Comparison of ENCODE assay signal across 20 cellular contexts in genomic region chr1:116585886-116586285, GRCh38. TPM values are rescaled to one million over a fixed set of nuclear protein-coding genes. Genes with fewer than 3 reads are reported as not detected.
DNase-seq lines count a peak whose midpoint lies in the region; ATAC-seq and TF ChIP-seq lines count a peak whose summit lies in the region.
"Had no signal": no experiment of that assay in that cellular context is flagged by ENCODE, and none has a peak within 500 bp of the region (broad histone marks: within the 10 kb centered on the region; RNA-seq: fewer than 3 reads in every experiment).

No MANE protein-coding gene starts in this region.

- H3K36me3 Mint-ChIP-seq in activated CD8-positive, alpha-beta T cell treated with anti-CD3 and anti-CD28 coated beads for 36 hours (ENCODE audit: low read depth), result no peaks in the 10 kb centered on the region
- no peaks in the 10 kb centered on the region for H3K36me3 Mint-ChIP-seq in activated CD8-positive, alpha-beta T cell treated with anti-CD3 and anti-CD28 coated beads, Interleukin-2, amount 10 ng/mL, durations not matched to agents 7 days and 5 days (ENCODE audit: low read depth)
- no peaks in the 10 kb centered on the region for H3K36me3 Mint-ChIP-seq in dendritic cell treated with granulocyte-macrophage colony-stimulating factor and Interleukin-4, amounts not matched to agents 40 ng/mL and 50 ng/mL, for 4 days (ENCODE audit: low read depth)
- peaks cover 35 to 63% of the 10 kb centered on the region in 2 donors for H3K36me3 Mint-ChIP-seq in stimulated activated naive B cell treated with anti-CD40 and anti-IgM and Interleukin-4, amounts not matched to agents 10 μg/mL and 1 μg/mL and 100 μg/mL, for 72 hours
- no peaks in the 10 kb centered on the region for H3K36me3 Mint-ChIP-seq in activated CD4-positive, alpha-beta memory T cell treated with anti-CD3 and anti-CD28 coated beads for 36 hours
- H3K36me3 Mint-ChIP-seq: CD4-positive, alpha-beta memory T cell had no signal

- no peaks in the 10 kb centered on the region for H3K9me3 Mint-ChIP-seq in activated CD8-positive, alpha-beta T cell treated with anti-CD3 and anti-CD28 coated beads for 36 hours
- no peaks in the 10 kb centered on the region for H3K9me3 Mint-ChIP-seq in activated CD8-positive, alpha-beta T cell treated with anti-CD3 and anti-CD28 coated beads, Interleukin-2, amount 10 ng/mL, durations not matched to agents 7 days and 5 days (ENCODE audit: insufficient read depth)
- H3K9me3 Mint-ChIP-seq in dendritic cell treated with granulocyte-macrophage colony-stimulating factor and Interleukin-4, amounts not matched to agents 40 ng/mL and 50 ng/mL, for 4 days, result no peaks in the 10 kb centered on the region
- H3K9me3 Mint-ChIP-seq in stimulated activated naive B cell treated with anti-CD40 and anti-IgM and Interleukin-4, amounts not matched to agents 10 μg/mL and 1 μg/mL and 100 μg/mL, for 72 hours, result no peaks in the 10 kb centered on the region
- no peaks in the 10 kb centered on the region for H3K9me3 Mint-ChIP-seq in activated CD4-positive, alpha-beta memory T cell treated with anti-CD3 and anti-CD28 coated beads for 36 hours
- H3K9me3 Mint-ChIP-seq: CD4-positive, alpha-beta memory T cell had no signal

- no peak overlapping the region for H3K4me3 Mint-ChIP-seq in activated CD8-positive, alpha-beta T cell treated with anti-CD3 and anti-CD28 coated beads for 36 hours
- H3K4me3 Mint-ChIP-seq in activated CD8-positive, alpha-beta T cell treated with anti-CD3 and anti-CD28 coated beads, Interleukin-2, amount 10 ng/mL, durations not matched to agents 7 days and 5 days, result no peak overlapping the region
- H3K4me3 Mint-ChIP-seq in dendritic cell treated with granulocyte-macrophage colony-stimulating factor and Interleukin-4, amounts not matched to agents 40 ng/mL and 50 ng/mL, for 4 days, result no peak overlapping the region
- H3K4me3 Mint-ChIP-seq in stimulated activated naive B cell treated with anti-CD40 and anti-IgM and Interleukin-4, amounts not matched to agents 10 μg/mL and 1 μg/mL and 100 μg/mL, for 72 hours, result peak overlapping the region in 1 of 2 donors; percentile 26
- no peak overlapping the region for H3K4me3 Mint-ChIP-seq in activated CD4-positive, alpha-beta memory T cell treated with anti-CD3 and anti-CD28 coated beads for 36 hours
- H3K4me3 Mint-ChIP-seq: CD4-positive, alpha-beta memory T cell had no signal

- intact Hi-C loops in activated CD8-positive, alpha-beta T cell treated with anti-CD3 and anti-CD28 coated beads for 36 hours (cut with micrococcal nuclease), result no loop called here
- intact Hi-C loops in dendritic cell treated with granulocyte-macrophage colony-stimulating factor and Interleukin-4, amounts not matched to agents 40 ng/mL and 50 ng/mL, for 4 days (cut with micrococcal nuclease), result no loop called here
- intact Hi-C loops in activated CD4-positive, alpha-beta memory T cell treated with anti-CD3 and anti-CD28 coated beads for 36 hours (cut with micrococcal nuclease), result no loop called here

- POLR2A ChIA-PET in activated CD8-positive, alpha-beta T cell treated with anti-CD3 and anti-CD28 coated beads for 36 hours (lab: Charles Lee), result no interaction called here
- POLR2A ChIA-PET in activated CD8-positive, alpha-beta T cell treated with anti-CD3 and anti-CD28 coated beads, Interleukin-2, amount 10 ng/mL, durations not matched to agents 7 days and 5 days (lab: Charles Lee), result no interaction called here
- POLR2A ChIA-PET in activated CD4-positive, alpha-beta memory T cell treated with anti-CD3 and anti-CD28 coated beads for 36 hours (lab: Charles Lee), result no interaction called here

- peaks cover 7% of the 10 kb centered on the region for H3K4me1 Mint-ChIP-seq in activated CD8-positive, alpha-beta T cell treated with anti-CD3 and anti-CD28 coated beads for 36 hours (ENCODE audit: low read depth)
- H3K4me1 Mint-ChIP-seq in activated CD8-positive, alpha-beta T cell treated with anti-CD3 and anti-CD28 coated beads, Interleukin-2, amount 10 ng/mL, durations not matched to agents 7 days and 5 days (ENCODE audit: low read depth), result peaks cover 5% of the 10 kb centered on the region
- peaks cover 43% of the 10 kb centered on the region for H3K4me1 Mint-ChIP-seq in dendritic cell treated with granulocyte-macrophage colony-stimulating factor and Interleukin-4, amounts not matched to agents 40 ng/mL and 50 ng/mL, for 4 days (ENCODE audit: low read depth)
- H3K4me1 Mint-ChIP-seq in stimulated activated naive B cell treated with anti-CD40 and anti-IgM and Interleukin-4, amounts not matched to agents 10 μg/mL and 1 μg/mL and 100 μg/mL, for 72 hours, result peaks cover 42 to 51% of the 10 kb centered on the region in 2 donors
- peaks cover 3% of the 10 kb centered on the region for H3K4me1 Mint-ChIP-seq in activated CD4-positive, alpha-beta memory T cell treated with anti-CD3 and anti-CD28 coated beads for 36 hours (ENCODE audit: low read depth)
- H3K4me1 Mint-ChIP-seq: CD4-positive, alpha-beta memory T cell had no signal

- no peak for DNase-seq in activated CD8-positive, alpha-beta T cell treated with anti-CD3 and anti-CD28 coated beads for 36 hours
- DNase-seq in activated CD8-positive, alpha-beta T cell treated with anti-CD3 and anti-CD28 coated beads, Interleukin-2, amount 10 ng/mL, durations not matched to agents 7 days and 5 days, result no peak
- no peak for DNase-seq in stimulated activated naive B cell treated with anti-CD40 and anti-IgM and Interleukin-4, amounts not matched to agents 10 μg/mL and 1 μg/mL and 100 μg/mL, for 72 hours
- DNase-seq in anterior cingulate cortex (lab: John Stamatoyannopoulos, UW) (no peak), cerebellar cortex (ENCODE audit: low spot score) (no peak)
- no peak for DNase-seq in activated CD4-positive, alpha-beta memory T cell treated with anti-CD3 and anti-CD28 coated beads for 36 hours
- DNase-seq: 8988T; CD4-positive, alpha-beta memory T cell; DMS79; GOT3; IMR-90; Karpas-422; MG63; NCI-H1105; NCI-H1694 treated with DMSO at 0.1 percent for 48 hours; NCI-H345; NCI-H526 treated with DMSO at 0.1 percent for 48 hours; RPMI8226 had no signal

- CTCF ChIA-PET in activated CD8-positive, alpha-beta T cell treated with anti-CD3 and anti-CD28 coated beads for 36 hours (lab: Charles Lee), result interaction anchor here (1.5 to 5.0 kb wide), 3 partner anchors 10 to 13 kb away, joined by 4 to 23 read pairs (median 9); no protein-coding TSS in a partner anchor
- CTCF ChIA-PET in activated CD8-positive, alpha-beta T cell treated with anti-CD3 and anti-CD28 coated beads, Interleukin-2, amount 10 ng/mL, durations not matched to agents 7 days and 5 days (lab: Charles Lee), result interaction anchor here (0.9 to 1.5 kb wide), 2 partner anchors 10 to 11 kb away, joined by 3 to 7 read pairs; no protein-coding TSS in a partner anchor
- CTCF ChIA-PET in activated CD4-positive, alpha-beta memory T cell treated with anti-CD3 and anti-CD28 coated beads for 36 hours (lab: Charles Lee), result interaction anchor here (0.8 to 4.3 kb wide), 2 partner anchors 10 kb away, joined by 3 to 22 read pairs; no protein-coding TSS in a partner anchor

- no peak overlapping the region for H3K27ac Mint-ChIP-seq in activated CD8-positive, alpha-beta T cell treated with anti-CD3 and anti-CD28 coated beads for 36 hours
- no peak overlapping the region for H3K27ac Mint-ChIP-seq in activated CD8-positive, alpha-beta T cell treated with anti-CD3 and anti-CD28 coated beads, Interleukin-2, amount 10 ng/mL, durations not matched to agents 7 days and 5 days
- H3K27ac Mint-ChIP-seq in dendritic cell treated with granulocyte-macrophage colony-stimulating factor and Interleukin-4, amounts not matched to agents 40 ng/mL and 50 ng/mL, for 4 days, result peak overlapping the region; percentile 26
- H3K27ac Mint-ChIP-seq in stimulated activated naive B cell treated with anti-CD40 and anti-IgM and Interleukin-4, amounts not matched to agents 10 μg/mL and 1 μg/mL and 100 μg/mL, for 72 hours, result peak overlapping the region; percentile 95
- H3K27ac Mint-ChIP-seq in activated CD4-positive, alpha-beta memory T cell treated with anti-CD3 and anti-CD28 coated beads for 36 hours, result no peak overlapping the region

- peak; percentile 39 for ATAC-seq in activated CD8-positive, alpha-beta T cell treated with anti-CD3 and anti-CD28 coated beads for 36 hours
- ATAC-seq in activated CD8-positive, alpha-beta T cell treated with anti-CD3 and anti-CD28 coated beads, Interleukin-2, amount 10 ng/mL, durations not matched to agents 7 days and 5 days, result no peak
- peak; percentile 39 for ATAC-seq in HG02885 (IDR thresholded peaks at IDR 0.05; ENCODE audit: poor library complexity, unreplicated experiment)
- ATAC-seq in stimulated activated naive B cell treated with anti-CD40 and anti-IgM and Interleukin-4, amounts not matched to agents 10 μg/mL and 1 μg/mL and 100 μg/mL, for 72 hours (replicated peaks), result peak; percentile 15 to 38

- no peak for TF ChIP-seq CTCF in activated CD8-positive, alpha-beta T cell treated with anti-CD3 and anti-CD28 coated beads for 36 hours (IDR thresholded peaks at IDR 0.05)

- H3K27me3 Mint-ChIP-seq in activated CD8-positive, alpha-beta T cell treated with anti-CD3 and anti-CD28 coated beads for 36 hours, result no peaks in the 10 kb centered on the region
- H3K27me3 Mint-ChIP-seq in activated CD8-positive, alpha-beta T cell treated with anti-CD3 and anti-CD28 coated beads, Interleukin-2, amount 10 ng/mL, durations not matched to agents 7 days and 5 days (ENCODE audit: low read depth), result peaks cover 2% of the 10 kb centered on the region
- H3K27me3 Mint-ChIP-seq in dendritic cell treated with granulocyte-macrophage colony-stimulating factor and Interleukin-4, amounts not matched to agents 40 ng/mL and 50 ng/mL, for 4 days, result peaks cover 4% of the 10 kb centered on the region
- no peaks in the 10 kb centered on the region for H3K27me3 Mint-ChIP-seq in stimulated activated naive B cell treated with anti-CD40 and anti-IgM and Interleukin-4, amounts not matched to agents 10 μg/mL and 1 μg/mL and 100 μg/mL, for 72 hours
- H3K27me3 Mint-ChIP-seq in activated CD4-positive, alpha-beta memory T cell treated with anti-CD3 and anti-CD28 coated beads for 36 hours, result no peaks in the 10 kb centered on the region

RNA-seq across cellular contexts. Expression of gene CD58, which starts 15.1 kb away (rescaled TPM):
- total RNA-seq in activated CD8-positive, alpha-beta T cell treated with anti-CD3 and anti-CD28 coated beads for 36 hours, result 10 to 100 TPM; 11.1 to 12.7 TPM
- total RNA-seq in activated CD8-positive, alpha-beta T cell treated with anti-CD3 and anti-CD28 coated beads, Interleukin-2, amount 10 ng/mL, durations not matched to agents 7 days and 5 days, result 10 to 100 TPM; 23.9 to 24.7 TPM
- total RNA-seq in activated CD4-positive, alpha-beta memory T cell treated with anti-CD3 and anti-CD28 coated beads for 36 hours, result 10 to 100 TPM; 21.9 to 27.2 TPM

Comparison
In these comparisons a context has a peak if more than half of its experiments do, and no peak if none do; other contexts are left out.
1. H3K27ac Mint-ChIP-seq: peak in dendritic cell treated with granulocyte-macrophage colony-stimulating factor and Interleukin-4, amounts not matched to agents 40 ng/mL and 50 ng/mL, for 4 days (single experiment) and stimulated activated naive B cell treated with anti-CD40 and anti-IgM and Interleukin-4, amounts not matched to agents 10 μg/mL and 1 μg/mL and 100 μg/mL, for 72 hours (single experiment); none in activated CD8-positive, alpha-beta T cell treated with anti-CD3 and anti-CD28 coated beads for 36 hours (single experiment), activated CD8-positive, alpha-beta T cell treated with anti-CD3 and anti-CD28 coated beads, Interleukin-2, amount 10 ng/mL, durations not matched to agents 7 days and 5 days (single experiment) and activated CD4-positive, alpha-beta memory T cell treated with anti-CD3 and anti-CD28 coated beads for 36 hours (single experiment).